Comparison of ENCODE assay signal across 13 cellular contexts in genomic region chr16:87959391-87959968, GRCh38. TPM values are rescaled to one million over a fixed set of nuclear protein-coding genes. Genes with fewer than 3 reads are reported as not detected.
DNase-seq lines count a peak whose midpoint lies in the region; ATAC-seq, FAIRE-seq and TF ChIP-seq lines count a peak whose summit lies in the region.
"Had no signal": no experiment of that assay in that cellular context is flagged by ENCODE, and none has a peak within 500 bp of the region (broad histone marks: within the 10 kb centered on the region; RNA-seq: fewer than 3 reads in every experiment).

No MANE protein-coding gene starts in this region.

- peak overlapping the region; percentile 42 for H3K4me3 Mint-ChIP-seq in CD8-positive, alpha-beta T cell
- no peak overlapping the region for H3K4me3 Mint-ChIP-seq in astrocyte (ENCODE audit: unreplicated experiment)
- no peak overlapping the region for H3K4me3 Mint-ChIP-seq in neural progenitor cell

- peaks cover 70% of the 10 kb centered on the region for H3K4me1 ChIP-seq in CD8-positive, alpha-beta T cell (ENCODE audit: insufficient read depth, low read length)
- H3K4me1 ChIP-seq in IMR-90 (ENCODE audit: control insufficient read depth, insufficient read depth, low read length) (peaks cover 29% of the 10 kb centered on the region), astrocyte (ENCODE audit: insufficient read depth, low read length) (peaks cover 39% of the 10 kb centered on the region), neural progenitor cell (peaks cover 17% of the 10 kb centered on the region), ovary (ENCODE audit: insufficient read depth) (peaks cover 3% of the 10 kb centered on the region)

- H2BK15ac ChIP-seq in IMR-90 (ENCODE audit: low read depth, low read length) = no peak overlapping the region

- no peak for ATAC-seq in CD8-positive, alpha-beta T cell
- ATAC-seq in IMR-90 (ENCODE audit: low read depth) (no peak), HG03439 (IDR thresholded peaks at IDR 0.05; ENCODE audit: unreplicated experiment) (no peak)
- ATAC-seq: Panc1, psoas muscle had no signal

- CTCF ChIA-PET in CD8-positive, alpha-beta T cell (lab: Charles Lee) = no interaction called here
- CTCF ChIA-PET in IMR-90 (lab: Yijun Ruan, JAX) = no interaction called here

- H2BK20ac ChIP-seq in IMR-90 (ENCODE audit: low read depth, low read length) = no peak overlapping the region

- no peaks in the 10 kb centered on the region for H3K9me3 ChIP-seq in CD8-positive, alpha-beta T cell (ENCODE audit: low read length)
- H3K9me3 ChIP-seq in IMR-90 (ENCODE audit: control insufficient read depth, insufficient read depth, low read length) (no peaks in the 10 kb centered on the region), astrocyte (ENCODE audit: insufficient read depth, low read depth, low read length) (no peaks in the 10 kb centered on the region), neural progenitor cell (ENCODE audit: low read depth) (no peaks in the 10 kb centered on the region), ovary (no peaks in the 10 kb centered on the region)
- H3K9me3 ChIP-seq: MG63, psoas muscle had no signal

- WGBS in IMR-90 (ENCODE audit: extremely low coverage in 2 of 2, insufficient read length in 1 of 2), 2 experiments = 92% methylated on average over 14 of the region's 23 CpGs; no CpG with 5 or more reads in 1 of the 2 experiments
- 81 to 89% (median 83%) methylated on average over 23 of the region's 23 CpGs for WGBS in ovary, 3 donors

- no TSS peak for BruUV-seq in IMR-90 (replicated peaks; lab: Mats Ljungman, UMichigan)

- peaks cover 94% of the 10 kb centered on the region for H3K79me2 ChIP-seq in astrocyte (ENCODE audit: insufficient read depth, low read length)
- H3K79me2 ChIP-seq in neural progenitor cell (ENCODE audit: low read depth) = peaks cover 99% of the 10 kb centered on the region

- H4K91ac ChIP-seq in IMR-90 (ENCODE audit: insufficient read depth, low read depth, low read length) = no peak overlapping the region

- no peak overlapping the region for H3K27ac ChIP-seq in CD8-positive, alpha-beta T cell (ENCODE audit: low read depth, low read length)
- no peak overlapping the region for H3K27ac ChIP-seq in IMR-90 (ENCODE audit: insufficient read depth, low read length)
- H3K27ac ChIP-seq in astrocyte (ENCODE audit: low read depth, low read length) = no peak overlapping the region
- H3K27ac ChIP-seq in neural progenitor cell = no peak overlapping the region
- H3K27ac ChIP-seq in ovary = no peak overlapping the region
- H3K27ac ChIP-seq: psoas muscle had no signal

- H3K14ac ChIP-seq in IMR-90 (replicated peaks; ENCODE audit: low read depth, low read length) = no peak overlapping the region

- no peak for FAIRE-seq in astrocyte (lab: Jason Lieb, UNC)
- FAIRE-seq: bronchial epithelial cell had no signal

- no peaks in the 10 kb centered on the region for H3K9me3 Mint-ChIP-seq in CD8-positive, alpha-beta T cell
- H3K9me3 Mint-ChIP-seq in astrocyte (ENCODE audit: unreplicated experiment) (no peaks in the 10 kb centered on the region), neural progenitor cell (no peaks in the 10 kb centered on the region)

- H3K4me3 ChIP-seq in CD8-positive, alpha-beta T cell (ENCODE audit: low read depth, low read length) = no peak overlapping the region
- H3K4me3 ChIP-seq in IMR-90 (ENCODE audit: insufficient read depth, low read depth, low read length) = no peak overlapping the region
- H3K4me3 ChIP-seq in astrocyte (ENCODE audit: insufficient read depth, low read depth, low read length) = no peak overlapping the region
- H3K4me3 ChIP-seq in neural progenitor cell = no peak overlapping the region
- H3K4me3 ChIP-seq in ovary = no peak overlapping the region
- H3K4me3 ChIP-seq: MG63, psoas muscle had no signal

- DNase-seq in CD8-positive, alpha-beta T cell = no peak
- no peak for DNase-seq in IMR-90
- no peak for DNase-seq in astrocyte (ENCODE audit: low read depth)
- DNase-seq in neural progenitor cell (ENCODE audit: low spot score) = no peak
- no peak for DNase-seq in hippocampal formation (lab: John Stamatoyannopoulos, UW)
- no peak for DNase-seq in ovary
- DNase-seq: MG63; psoas muscle; stimulated activated CD4-positive, alpha-beta T cell treated with anti-CD3 and anti-CD28 coated beads, Interleukin-4, amount 100 ng/mL, for 1 hour had no signal

- no peak overlapping the region for H4K8ac ChIP-seq in IMR-90 (ENCODE audit: low read depth in 2 of 2, low read length in 2 of 2)

- TF ChIP-seq CTCF in CD8-positive, alpha-beta T cell (IDR thresholded peaks at IDR 0.05) = no peak
- TF ChIP-seq CTCF in IMR-90 (conservative IDR thresholded peaks at IDR 0.05; ENCODE audit: low read depth, low read length) (no peak), astrocyte (IDR thresholded peaks at IDR 0.05; ENCODE audit: insufficient read depth, low read depth, low read length) (no peak), neural progenitor cell (IDR thresholded peaks at IDR 0.05) (no peak), ovary (IDR thresholded peaks at IDR 0.05) (no peak)

- in situ Hi-C loops in IMR-90 (cut with MboI; ENCODE audit: low sequenced_read_pairs) = no loop called here

- no peak overlapping the region for H3K18ac ChIP-seq in IMR-90 (ENCODE audit: low read depth, low read length)

- intact Hi-C loops in CD8-positive, alpha-beta T cell (cut with DNase I, micrococcal nuclease) = loop anchor here (10.0 kb wide), 3 partner anchors 725 to 1285 kb away; partner anchors contain the start of genes CTU2 (in 1 of the 2), RNF166 (in 1 of the 2) and SNAI3 (in 1 of the 2)
- intact Hi-C loops in IMR-90 (cut with micrococcal nuclease) = loop anchor here (10.0 kb wide), 3 partner anchors 345 to 605 kb away; partner anchors contain the start of gene ZNF469
- intact Hi-C loops in ovary (cut with DNase I) = no loop called here

- H3F3A ChIP-seq in neural progenitor cell (ENCODE audit: low read depth) = peaks cover 8% of the 10 kb centered on the region

- TF ChIP-seq EP300 in ovary (IDR thresholded peaks at IDR 0.05) = no peak

- H3K27me3 Mint-ChIP-seq in CD8-positive, alpha-beta T cell (ENCODE audit: low read depth) = no peaks in the 10 kb centered on the region
- no peaks in the 10 kb centered on the region for H3K27me3 Mint-ChIP-seq in astrocyte (ENCODE audit: low read depth, unreplicated experiment)
- H3K27me3 Mint-ChIP-seq in neural progenitor cell (ENCODE audit: insufficient read depth, low read depth) = no peaks in the 10 kb centered on the region

- H2AFZ ChIP-seq in IMR-90 (replicated peaks; ENCODE audit: low read length, poor library complexity) = no peak overlapping the region
- H2AFZ ChIP-seq in astrocyte (ENCODE audit: low read depth, low read length) = no peak overlapping the region
- H2AFZ ChIP-seq in neural progenitor cell (replicated peaks) = no peak overlapping the region

- no peak overlapping the region for H2BK5ac ChIP-seq in IMR-90 (ENCODE audit: low read depth, low read length, poor library complexity, severe bottlenecking)

- peak overlapping the region; percentile 11 for H2AK9ac ChIP-seq in IMR-90 (replicated peaks; ENCODE audit: low read depth, low read length, poor library complexity)

- no peak overlapping the region for H4K5ac ChIP-seq in IMR-90 (ENCODE audit: low read depth, low read length)

- peak overlapping the region; percentile 87 for H3K27ac Mint-ChIP-seq in CD8-positive, alpha-beta T cell
- H3K27ac Mint-ChIP-seq in astrocyte (ENCODE audit: unreplicated experiment) (peak overlapping the region; percentile 1), neural progenitor cell (peak overlapping the region; percentile 94)

- H3K56ac ChIP-seq in IMR-90 (ENCODE audit: extremely low read depth, insufficient read depth, low read length) = no peak overlapping the region

- dilution Hi-C loops in IMR-90 (cut with HindIII; ENCODE audit: low sequenced_read_pairs, unreplicated experiment) = no loop called here

- no peak overlapping the region for H3K4ac ChIP-seq in IMR-90 (ENCODE audit: low read depth, low read length)

- TF ChIP-seq RAD21 in IMR-90 (IDR thresholded peaks at IDR 0.05; ENCODE audit: low read length) = no peak

- H2AK5ac ChIP-seq in IMR-90 (ENCODE audit: low read depth, low read length) = no peak overlapping the region

- H3K23ac ChIP-seq in IMR-90 (ENCODE audit: low read depth, low read length) = no peak overlapping the region

- H4K20me1 ChIP-seq in IMR-90 (ENCODE audit: insufficient read depth, low read length) (peaks cover 22% of the 10 kb centered on the region), astrocyte (ENCODE audit: insufficient read depth, low read length) (peaks cover 18% of the 10 kb centered on the region), neural progenitor cell (ENCODE audit: low read depth) (peaks cover 52% of the 10 kb centered on the region)

- peaks cover 30 to 96% of the 10 kb centered on the region in 2 experiments for H3K79me1 ChIP-seq in IMR-90 (ENCODE audit: low read depth in 1 of 2, low read length in 2 of 2)

- no peaks in the 10 kb centered on the region for H3K27me3 ChIP-seq in CD8-positive, alpha-beta T cell (ENCODE audit: insufficient read depth, low read length)
- H3K27me3 ChIP-seq in IMR-90 (ENCODE audit: control insufficient read depth, insufficient read depth, low read length) (no peaks in the 10 kb centered on the region), astrocyte (ENCODE audit: insufficient read depth, low read length) (no peaks in the 10 kb centered on the region), neural progenitor cell (no peaks in the 10 kb centered on the region), ovary (no peaks in the 10 kb centered on the region)
- H3K27me3 ChIP-seq: MG63 had no signal

- H3K36me3 Mint-ChIP-seq in CD8-positive, alpha-beta T cell = peaks cover 42% of the 10 kb centered on the region
- peaks cover 11% of the 10 kb centered on the region for H3K36me3 Mint-ChIP-seq in astrocyte (ENCODE audit: low read depth, unreplicated experiment)
- peaks cover 14% of the 10 kb centered on the region for H3K36me3 Mint-ChIP-seq in neural progenitor cell

- TF ChIP-seq POLR2A in IMR-90 (IDR thresholded peaks at IDR 0.05; ENCODE audit: low read depth, low read length) (no peak), ovary (IDR thresholded peaks at IDR 0.05) (no peak)

- H2BK120ac ChIP-seq in IMR-90 (ENCODE audit: low read depth, low read length) = no peak overlapping the region

- no peak overlapping the region for H3K4me2 ChIP-seq in IMR-90 (ENCODE audit: low read depth, low read length)
- H3K4me2 ChIP-seq in astrocyte (ENCODE audit: low read length) = no peak overlapping the region
- no peak overlapping the region for H3K4me2 ChIP-seq in neural progenitor cell

- H3K36me3 ChIP-seq in CD8-positive, alpha-beta T cell (ENCODE audit: insufficient read depth, low read length) = peaks cover 11% of the 10 kb centered on the region
- peaks cover 2% of the 10 kb centered on the region; the same call in 1 of the 2 replicates for H3K36me3 ChIP-seq in IMR-90 (ENCODE audit: control insufficient read depth, insufficient read depth, low read length)
- H3K36me3 ChIP-seq in astrocyte (ENCODE audit: insufficient read depth, low read length) = no peaks in the 10 kb centered on the region
- H3K36me3 ChIP-seq in neural progenitor cell = no peaks in the 10 kb centered on the region
- no peaks in the 10 kb centered on the region for H3K36me3 ChIP-seq in ovary

- H3K9ac ChIP-seq in IMR-90 (ENCODE audit: low read depth, low read length) = no peak overlapping the region
- no peak overlapping the region for H3K9ac ChIP-seq in astrocyte (ENCODE audit: low read length)
- no peak overlapping the region for H3K9ac ChIP-seq in neural progenitor cell

- H3K9me1 ChIP-seq in IMR-90 (ENCODE audit: insufficient read depth, low read length) = peaks cover 21% of the 10 kb centered on the region

- peaks cover 89% of the 10 kb centered on the region for H3K4me1 Mint-ChIP-seq in CD8-positive, alpha-beta T cell (ENCODE audit: low read depth)
- peaks cover 36% of the 10 kb centered on the region for H3K4me1 Mint-ChIP-seq in astrocyte (ENCODE audit: low read depth, unreplicated experiment)
- peaks cover 29% of the 10 kb centered on the region for H3K4me1 Mint-ChIP-seq in neural progenitor cell

- POLR2A ChIA-PET in CD8-positive, alpha-beta T cell (lab: Charles Lee) = no interaction called here
- POLR2A ChIA-PET in IMR-90 (lab: Charles Lee; ENCODE audit: unreplicated experiment) = no interaction called here

RNA-seq across cellular contexts. Expression of gene BANP, which starts 8.2 kb away (rescaled TPM):
- 10 to 100 TPM; 55.3 to 60.6 TPM for total RNA-seq in CD8-positive, alpha-beta T cell
- total RNA-seq in IMR-90 (2012; rRNA removed) (16.9 and 17.4 TPM in 2 replicates), astrocyte (26.0 and 28.9 TPM in 2 replicates), neural progenitor cell (ENCODE audit: low replicate concordance) (29.0 and 30.4 TPM in 2 replicates), ovary (10 to 100 TPM; 22.2 to 48.6 (median 35.3) TPM)
- polyA plus RNA-seq in IMR-90 (2012; rRNA removed) (17.9 and 21.1 TPM in 2 replicates), ovary (10 to 100 TPM; 14.8 to 20.7 TPM)
- 12.4 and 21.0 TPM in 2 replicates for polyA plus RNA-seq in IMR-90 (2012; cell fraction: cytosol; rRNA removed)
- polyA plus RNA-seq in IMR-90 (2012; cell fraction: nucleus; rRNA removed; ENCODE audit: low replicate concordance) = 38.6 and 57.0 TPM in 2 replicates

RNA-seq across cellular contexts. Expression of gene CA5A, which starts 23.2 kb away (rescaled TPM):
- not detected for total RNA-seq in CD8-positive, alpha-beta T cell
- not detected in 2 replicates for total RNA-seq in IMR-90 (2012; rRNA removed)
- not detected in 2 replicates for polyA plus RNA-seq in IMR-90 (2012; rRNA removed)
- polyA plus RNA-seq in IMR-90 (2012; cell fraction: cytosol; rRNA removed) = not detected in 2 replicates
- polyA plus RNA-seq in IMR-90 (2012; cell fraction: nucleus; rRNA removed; ENCODE audit: low replicate concordance) = not detected in 2 replicates
- not detected in 2 replicates for total RNA-seq in astrocyte
- total RNA-seq in neural progenitor cell (ENCODE audit: low replicate concordance) = not detected in 2 replicates
- total RNA-seq in ovary = not detected
- polyA plus RNA-seq in ovary = under 1 TPM; 0.02 to 0.05 TPM
- total RNA-seq: bronchial epithelial cell, epithelial cell of proximal tubule had no signal
- polyA plus RNA-seq: psoas muscle had no signal

Comparison
In these comparisons a context has a peak if more than half of its experiments do, and no peak if none do; other contexts are left out.
1. H3K27ac Mint-ChIP-seq: peak in every context shown above with its lines; median percentile 94 in neural progenitor cell; 87 in CD8-positive, alpha-beta T cell; 1 in astrocyte.
2. intact Hi-C loops: an anchor here in CD8-positive, alpha-beta T cell (10.0 kb wide) and IMR-90 (10.0 kb wide); none called in ovary.